ENCODE assay signal across 1 cellular context in genomic region chr5:40639531-40639930, GRCh38. TPM values are rescaled to one million over a fixed set of nuclear protein-coding genes. Genes with fewer than 3 reads are reported as not detected.
"Had no signal": no experiment of that assay in that cellular context is flagged by ENCODE, and none has a peak within 500 bp of the region (broad histone marks: within the 10 kb centered on the region; RNA-seq: fewer than 3 reads in every experiment).

No MANE protein-coding gene starts in this region.

RNA-seq across cellular contexts. Expression of gene PTGER4, which starts 40.2 kb away (rescaled TPM):
- polyA plus RNA-seq: SK-N-SH had no signal
